ENCODE assay signal across 7 cellular contexts in genomic region chr6:30727920-30728605, GRCh38. TPM values are rescaled to one million over a fixed set of nuclear protein-coding genes. Genes with fewer than 3 reads are reported as not detected.
A peak's percentile ranks its signal among the peaks of the same experiment; 100 is the strongest.
DNase-seq lines count a peak whose midpoint lies in the region; ATAC-seq, FAIRE-seq and TF ChIP-seq lines count a peak whose summit lies in the region.

No MANE protein-coding gene starts in this region.

- H3K9me1 ChIP-seq in K562 (ENCODE audit: control insufficient read depth, insufficient read depth, low read length) = peaks cover 4% of the 10 kb centered on the region

- peak; percentile 3 for TF ChIP-seq CTCF in D721Med (IDR thresholded peaks at IDR 0.05; ENCODE audit: insufficient read depth, missing control alignments)
- TF ChIP-seq CTCF in K562 (IDR thresholded peaks at IDR 0.05 in 2 of 3, conservative IDR thresholded peaks at IDR 0.05 in 1 of 3; ENCODE audit: insufficient read depth in 2 of 3, low read depth in 1 of 3, low read length in 3 of 3) = peak in 2 of 3 experiments; percentile 25 to 33; a peak in 3 of 6 replicates
- TF ChIP-seq CTCF in neutrophil (IDR thresholded peaks at IDR 0.05) = no peak
- TF ChIP-seq CTCF in upper lobe of left lung (IDR thresholded peaks at IDR 0.05) = no peak

- no TSS peak for BruUV-seq in K562 (replicated peaks; lab: Mats Ljungman, UMichigan)

- TF ChIP-seq POLR2A in K562 (conservative IDR thresholded peaks at IDR 0.05) = no peak
- TF ChIP-seq POLR2A in upper lobe of left lung (IDR thresholded peaks at IDR 0.05) = no peak

- POLR2A ChIA-PET in K562 (lab: Yijun Ruan, JAX) = interaction anchor here (0.6 to 6.1 kb wide), 10 partner anchors 8 to 352 kb away, joined by 3 to 50 read pairs (median 4); partner anchors contain the start of genes MDC1 and TUBB

- in situ Hi-C loops in K562 (cut with MboI) = loop anchor here (10.0 kb wide), 1 partner anchor 53 kb away; the partner anchor contains the start of gene DHX16

- no peak overlapping the region for H3K9ac ChIP-seq in K562 (ENCODE audit: insufficient read depth in 1 of 2, low read depth in 2 of 2, low read length in 2 of 2)

- no peak for ATAC-seq in K562
- no peak for ATAC-seq in upper lobe of left lung (ENCODE audit: low FRiP score in 2 of 2)

- TF ChIP-seq RAD21 in K562 (CRISPR knock-in tag; conservative IDR thresholded peaks at IDR 0.05 in 1 of 2, IDR thresholded peaks at IDR 0.05 in 1 of 2) = peak in 1 of 2 experiments; percentile 23; a peak in 1 of 4 replicates

- H3K4me1 ChIP-seq in K562 (replicated peaks in 1 of 2; ENCODE audit: control insufficient read depth in 2 of 2, insufficient read depth in 2 of 2, low read length in 2 of 2) = peaks cover 7 to 18% of the 10 kb centered on the region in 2 experiments; a peak in 4 of 5 replicates
- peaks cover 15 to 20% of the 10 kb centered on the region in 2 experiments for H3K4me1 ChIP-seq in neutrophil (ENCODE audit: control insufficient read depth in 1 of 2, insufficient read depth in 1 of 2, low read depth in 1 of 2, low read length in 1 of 2)
- H3K4me1 ChIP-seq in upper lobe of left lung = peaks cover 10 to 42% (median 25%) of the 10 kb centered on the region in 4 donors

- H3K36me3 ChIP-seq in K562 (ENCODE audit: control insufficient read depth, insufficient read depth, low read length) (peaks cover 81% of the 10 kb centered on the region), neutrophil (peaks cover 100% of the 10 kb centered on the region), upper lobe of left lung (peaks cover 42 to 98% (median 80%) of the 10 kb centered on the region in 4 donors)

- CTCF ChIA-PET in K562 (lab: Yijun Ruan, JAX; ENCODE audit: low intra/inter-chr PET ratio) = interaction anchor here (0.6 kb wide), 1 partner anchor 175 kb away, joined by 4 read pairs; no protein-coding TSS in a partner anchor

- no peak overlapping the region for H3K4me2 ChIP-seq in K562 (ENCODE audit: insufficient read depth, low read length)

- no peak for TF ChIP-seq EP300 in K562 (IDR thresholded peaks at IDR 0.05; ENCODE audit: low read length)
- no peak for TF ChIP-seq EP300 in upper lobe of left lung (IDR thresholded peaks at IDR 0.05)

- no peak for DNase-seq in D721Med (ENCODE audit: insufficient read length, low spot score)
- peak; percentile 60 for DNase-seq in M059J (ENCODE audit: low read depth)
- peak in 1 of 4 experiments; percentile 31 for DNase-seq in K562 (ENCODE audit: extremely low read depth in 1 of 4, low spot score in 3 of 4)
- DNase-seq in upper lobe of left lung = no peak
- no peak for DNase-seq in stimulated activated CD4-positive, alpha-beta T cell treated with anti-CD3 and anti-CD28 coated beads, Interleukin-4, amount 100 ng/mL, for 24 hours
- DNase-seq in hypothalamus (lab: John Stamatoyannopoulos, UW) = no peak

- H3K9me3 ChIP-seq in K562 (replicated peaks; ENCODE audit: control insufficient read depth, insufficient read depth, low read depth, low read length) = no peaks in the 10 kb centered on the region
- no peaks in the 10 kb centered on the region for H3K9me3 ChIP-seq in neutrophil
- no peaks in the 10 kb centered on the region for H3K9me3 ChIP-seq in upper lobe of left lung

- no peak overlapping the region for H3K4me3 ChIP-seq in K562
- H3K4me3 ChIP-seq in neutrophil (ENCODE audit: low read depth in 1 of 2, low read length in 1 of 2) = no peak overlapping the region
- no peak overlapping the region for H3K4me3 ChIP-seq in upper lobe of left lung

- no peak for FAIRE-seq in D721Med (lab: Jason Lieb, UNC)
- FAIRE-seq in K562 (lab: Jason Lieb, UNC) = no peak

- peaks cover 29% of the 10 kb centered on the region for H3K79me2 ChIP-seq in K562 (ENCODE audit: control insufficient read depth, insufficient read depth, low read length)

- H3K27ac ChIP-seq in K562 (ENCODE audit: extremely low read depth, low read depth, low read length) (no peak overlapping the region), neutrophil (peak overlapping the region; percentile 97), upper lobe of left lung (peak overlapping the region in 2 of 4 donors; percentile 11 to 22)

- intact Hi-C loops in K562 (cut with micrococcal nuclease) = no loop called here

- H4K20me1 ChIP-seq in K562 (replicated peaks; ENCODE audit: control insufficient read depth, insufficient read depth, low read length) = peaks cover 31% of the 10 kb centered on the region

- H3K27me3 ChIP-seq in K562 (ENCODE audit: control insufficient read depth in 2 of 2, insufficient read depth in 2 of 2, low read length in 2 of 2) (no peaks in the 10 kb centered on the region), neutrophil (no peaks in the 10 kb centered on the region), upper lobe of left lung (no peaks in the 10 kb centered on the region)

- 71% methylated on average over 9 of the region's 9 CpGs for WGBS in K562 (ENCODE audit: insufficient coverage, low coverage, missing lambda C conversion rate)
- WGBS in upper lobe of left lung, 2 donors = 76 to 78% methylated on average over 8 to 9 of the region's 9 CpGs

- no peak overlapping the region for H2AFZ ChIP-seq in K562 (ENCODE audit: low read depth, low read length)

RNA-seq across cellular contexts. Expression of gene TUBB, which starts 7.9 kb away (rescaled TPM):
- total RNA-seq in M059J (2014; rRNA removed; shearing (Covaris generic)) = 1,768 and 1,968 TPM in 2 replicates
- 127 and 264 TPM in 2 replicates for total RNA-seq in K562 (2011; cell fraction: chromatin; rRNA removed; ENCODE audit: low replicate concordance)
- total RNA-seq in K562 (2011; cell fraction: nucleolus; rRNA removed) = 272 and 276 TPM in 2 replicates
- 270 and 313 TPM in 2 replicates for total RNA-seq in K562 (2011; cell fraction: nucleoplasm; rRNA removed)
- total RNA-seq in K562 (2014; rRNA removed) = 1,062 and 1,409 TPM in 2 replicates
- total RNA-seq in K562 (2014; rRNA removed; fragmentation: Illumina TruSeq; extraction: Trizol) = 863 and 971 TPM in 2 replicates
- 1,443 and 1,478 TPM in 2 replicates for total RNA-seq in K562 (2015; rRNA removed; fragmentation: Illumina TruSeq; extraction: Trizol)
- total RNA-seq in K562 (2021) = 1,495 and 1,529 TPM in 2 replicates
- polyA plus RNA-seq in K562 (2011; rRNA removed) = 2,369 and 2,705 TPM in 2 replicates
- 2,776 and 3,265 TPM in 2 replicates for polyA plus RNA-seq in K562 (2011; cell fraction: cytosol; rRNA removed)
- 619 and 708 TPM in 2 replicates for polyA plus RNA-seq in K562 (2011; cell fraction: nucleus; rRNA removed)
- polyA plus RNA-seq in K562 (2012) = 1,523 and 1,878 TPM in 2 replicates
- polyA plus RNA-seq in K562 (2014; fragmentation: Illumina TruSeq; extraction: Trizol) = 2,541 and 2,870 TPM in 2 replicates
- 1,000 to 10,000 TPM; 1,106 to 1,864 TPM for polyA plus RNA-seq in K562 (2014; fragmentation: Nextera tagmentation; extraction: Ambion mirVana)
- 1,462 and 1,903 TPM in 2 replicates for polyA plus RNA-seq in K562 (2014; rRNA removed)
- 1,764 and 2,070 TPM in 2 replicates for polyA minus RNA-seq in K562 (2011; rRNA and poly(A)+ RNA removed)
- 880 and 960 TPM in 2 replicates for polyA minus RNA-seq in K562 (2011; cell fraction: cytosol; rRNA and poly(A)+ RNA removed)
- polyA minus RNA-seq in K562 (2011; cell fraction: nucleus; rRNA and poly(A)+ RNA removed) = 140 and 261 TPM in 2 replicates
- 100 to 1,000 TPM in 4 of 6 donors, 10 to 100 TPM in 2; 71.2 to 347 (median 149) TPM for total RNA-seq in upper lobe of left lung

RNA-seq across cellular contexts. Expression of gene MDC1, which starts 11.0 kb away (rescaled TPM):
- total RNA-seq in M059J (2014; rRNA removed; shearing (Covaris generic)) = 9.9 and 10.9 TPM in 2 replicates
- 79.5 and 80.7 TPM in 2 replicates for total RNA-seq in K562 (2011; cell fraction: chromatin; rRNA removed; ENCODE audit: low replicate concordance)
- 47.5 and 50.5 TPM in 2 replicates for total RNA-seq in K562 (2011; cell fraction: nucleolus; rRNA removed)
- 62.0 and 85.1 TPM in 2 replicates for total RNA-seq in K562 (2011; cell fraction: nucleoplasm; rRNA removed)
- total RNA-seq in K562 (2014; rRNA removed) = 15.7 and 24.3 TPM in 2 replicates
- 20.0 and 25.5 TPM in 2 replicates for total RNA-seq in K562 (2014; rRNA removed; fragmentation: Illumina TruSeq; extraction: Trizol)
- total RNA-seq in K562 (2015; rRNA removed; fragmentation: Illumina TruSeq; extraction: Trizol) = 15.6 and 18.2 TPM in 2 replicates
- total RNA-seq in K562 (2021) = 96.8 and 114 TPM in 2 replicates
- polyA plus RNA-seq in K562 (2011; rRNA removed) = 21.5 and 55.8 TPM in 2 replicates
- polyA plus RNA-seq in K562 (2011; cell fraction: cytosol; rRNA removed) = 28.0 and 35.1 TPM in 2 replicates
- 105 and 141 TPM in 2 replicates for polyA plus RNA-seq in K562 (2011; cell fraction: nucleus; rRNA removed)
- 68.1 and 105 TPM in 2 replicates for polyA plus RNA-seq in K562 (2012)
- 72.9 and 95.4 TPM in 2 replicates for polyA plus RNA-seq in K562 (2014; fragmentation: Illumina TruSeq; extraction: Trizol)
- 1 to 10 TPM; 8.2 to 8.8 TPM for polyA plus RNA-seq in K562 (2014; fragmentation: Nextera tagmentation; extraction: Ambion mirVana)
- polyA plus RNA-seq in K562 (2014; rRNA removed) = 31.3 and 35.0 TPM in 2 replicates
- polyA minus RNA-seq in K562 (2011; rRNA and poly(A)+ RNA removed) = 24.0 and 34.6 TPM in 2 replicates
- 56.9 and 94.9 TPM in 2 replicates for polyA minus RNA-seq in K562 (2011; cell fraction: cytosol; rRNA and poly(A)+ RNA removed)
- 16.4 and 27.8 TPM in 2 replicates for polyA minus RNA-seq in K562 (2011; cell fraction: nucleus; rRNA and poly(A)+ RNA removed)
- 10 to 100 TPM; 13.5 to 33.5 (median 24.2) TPM for total RNA-seq in upper lobe of left lung

RNA-seq across cellular contexts. Expression of gene FLOT1, which starts 14.4 kb away (rescaled TPM):
- total RNA-seq in M059J (2014; rRNA removed; shearing (Covaris generic)) = 194 and 244 TPM in 2 replicates
- total RNA-seq in K562 (2011; cell fraction: chromatin; rRNA removed; ENCODE audit: low replicate concordance) = 164 and 277 TPM in 2 replicates
- 152 and 165 TPM in 2 replicates for total RNA-seq in K562 (2011; cell fraction: nucleolus; rRNA removed)
- total RNA-seq in K562 (2011; cell fraction: nucleoplasm; rRNA removed) = 155 and 194 TPM in 2 replicates
- 118 and 131 TPM in 2 replicates for total RNA-seq in K562 (2014; rRNA removed)
- 84.7 and 84.8 TPM in 2 replicates for total RNA-seq in K562 (2014; rRNA removed; fragmentation: Illumina TruSeq; extraction: Trizol)
- 101 and 102 TPM in 2 replicates for total RNA-seq in K562 (2015; rRNA removed; fragmentation: Illumina TruSeq; extraction: Trizol)
- total RNA-seq in K562 (2021) = 124 and 127 TPM in 2 replicates
- polyA plus RNA-seq in K562 (2011; rRNA removed) = 131 and 154 TPM in 2 replicates
- 144 and 149 TPM in 2 replicates for polyA plus RNA-seq in K562 (2011; cell fraction: cytosol; rRNA removed)
- 209 and 233 TPM in 2 replicates for polyA plus RNA-seq in K562 (2011; cell fraction: nucleus; rRNA removed)
- polyA plus RNA-seq in K562 (2012) = 135 and 272 TPM in 2 replicates
- polyA plus RNA-seq in K562 (2014; fragmentation: Illumina TruSeq; extraction: Trizol) = 138 and 144 TPM in 2 replicates
- 10 to 100 TPM; 11.7 to 12.0 TPM for polyA plus RNA-seq in K562 (2014; fragmentation: Nextera tagmentation; extraction: Ambion mirVana)
- polyA plus RNA-seq in K562 (2014; rRNA removed) = 149 and 174 TPM in 2 replicates
- 122 and 132 TPM in 2 replicates for polyA minus RNA-seq in K562 (2011; rRNA and poly(A)+ RNA removed)
- polyA minus RNA-seq in K562 (2011; cell fraction: cytosol; rRNA and poly(A)+ RNA removed) = 72.2 and 76.2 TPM in 2 replicates
- polyA minus RNA-seq in K562 (2011; cell fraction: nucleus; rRNA and poly(A)+ RNA removed) = 38.5 and 58.5 TPM in 2 replicates
- total RNA-seq in upper lobe of left lung = 100 to 1,000 TPM; 133 to 212 (median 143) TPM

RNA-seq across cellular contexts. Expression of gene IER3, which starts 16.3 kb away (rescaled TPM):
- total RNA-seq in M059J (2014; rRNA removed; shearing (Covaris generic)) = 348 and 388 TPM in 2 replicates
- 15.2 and 21.4 TPM in 2 replicates for total RNA-seq in K562 (2011; cell fraction: chromatin; rRNA removed; ENCODE audit: low replicate concordance)
- 22.4 and 29.0 TPM in 2 replicates for total RNA-seq in K562 (2011; cell fraction: nucleolus; rRNA removed)
- 21.0 and 27.1 TPM in 2 replicates for total RNA-seq in K562 (2011; cell fraction: nucleoplasm; rRNA removed)
- total RNA-seq in K562 (2014; rRNA removed) = 18.7 and 24.7 TPM in 2 replicates
- 8.0 and 8.2 TPM in 2 replicates for total RNA-seq in K562 (2014; rRNA removed; fragmentation: Illumina TruSeq; extraction: Trizol)
- 13.0 and 15.1 TPM in 2 replicates for total RNA-seq in K562 (2015; rRNA removed; fragmentation: Illumina TruSeq; extraction: Trizol)
- total RNA-seq in K562 (2021) = 23.4 and 24.1 TPM in 2 replicates
- 8.8 and 11.5 TPM in 2 replicates for polyA plus RNA-seq in K562 (2011; rRNA removed)
- polyA plus RNA-seq in K562 (2011; cell fraction: cytosol; rRNA removed) = 9.9 and 20.6 TPM in 2 replicates
- polyA plus RNA-seq in K562 (2011; cell fraction: nucleus; rRNA removed) = 25.7 and 32.6 TPM in 2 replicates
- polyA plus RNA-seq in K562 (2012) = 30.7 and 77.8 TPM in 2 replicates
- 11.4 and 12.5 TPM in 2 replicates for polyA plus RNA-seq in K562 (2014; fragmentation: Illumina TruSeq; extraction: Trizol)
- polyA plus RNA-seq in K562 (2014; fragmentation: Nextera tagmentation; extraction: Ambion mirVana) = 1 to 10 TPM; 1.5 to 1.7 TPM
- 26.0 and 30.0 TPM in 2 replicates for polyA plus RNA-seq in K562 (2014; rRNA removed)
- 3.8 and 6.5 TPM in 2 replicates for polyA minus RNA-seq in K562 (2011; rRNA and poly(A)+ RNA removed)
- 5.3 and 6.8 TPM in 2 replicates for polyA minus RNA-seq in K562 (2011; cell fraction: cytosol; rRNA and poly(A)+ RNA removed)
- 9.7 and 12.9 TPM in 2 replicates for polyA minus RNA-seq in K562 (2011; cell fraction: nucleus; rRNA and poly(A)+ RNA removed)
- 10 to 100 TPM in 4 of 6 donors, 1 to 10 TPM in 2; 4.2 to 61.1 (median 19.8) TPM for total RNA-seq in upper lobe of left lung

RNA-seq across cellular contexts. Expression of gene NRM, which starts 37.3 kb away (rescaled TPM):
- 36.3 and 38.2 TPM in 2 replicates for total RNA-seq in M059J (2014; rRNA removed; shearing (Covaris generic))
- 17.1 and 42.3 TPM in 2 replicates for total RNA-seq in K562 (2011; cell fraction: chromatin; rRNA removed; ENCODE audit: low replicate concordance)
- 41.3 and 48.0 TPM in 2 replicates for total RNA-seq in K562 (2011; cell fraction: nucleolus; rRNA removed)
- 51.0 and 61.6 TPM in 2 replicates for total RNA-seq in K562 (2011; cell fraction: nucleoplasm; rRNA removed)
- total RNA-seq in K562 (2014; rRNA removed) = 9.7 and 12.4 TPM in 2 replicates
- total RNA-seq in K562 (2014; rRNA removed; fragmentation: Illumina TruSeq; extraction: Trizol) = 10.6 and 14.4 TPM in 2 replicates
- 17.4 and 18.1 TPM in 2 replicates for total RNA-seq in K562 (2015; rRNA removed; fragmentation: Illumina TruSeq; extraction: Trizol)
- 32.9 and 35.7 TPM in 2 replicates for total RNA-seq in K562 (2021)
- 12.6 and 22.9 TPM in 2 replicates for polyA plus RNA-seq in K562 (2011; rRNA removed)
- 26.4 and 41.5 TPM in 2 replicates for polyA plus RNA-seq in K562 (2011; cell fraction: cytosol; rRNA removed)
- 28.3 and 48.5 TPM in 2 replicates for polyA plus RNA-seq in K562 (2011; cell fraction: nucleus; rRNA removed)
- 45.0 and 59.0 TPM in 2 replicates for polyA plus RNA-seq in K562 (2012)
- 57.9 and 58.2 TPM in 2 replicates for polyA plus RNA-seq in K562 (2014; fragmentation: Illumina TruSeq; extraction: Trizol)
- 10 to 100 TPM; 16.1 to 18.6 TPM for polyA plus RNA-seq in K562 (2014; fragmentation: Nextera tagmentation; extraction: Ambion mirVana)
- 19.4 and 22.5 TPM in 2 replicates for polyA plus RNA-seq in K562 (2014; rRNA removed)
- 14.4 and 15.0 TPM in 2 replicates for polyA minus RNA-seq in K562 (2011; rRNA and poly(A)+ RNA removed)
- polyA minus RNA-seq in K562 (2011; cell fraction: cytosol; rRNA and poly(A)+ RNA removed) = 19.7 and 29.2 TPM in 2 replicates
- polyA minus RNA-seq in K562 (2011; cell fraction: nucleus; rRNA and poly(A)+ RNA removed) = 12.0 and 14.7 TPM in 2 replicates
- 10 to 100 TPM in 1 of 6 donors, 1 to 10 TPM in 5; 3.3 to 13.4 (median 7.2) TPM for total RNA-seq in upper lobe of left lung

Comparison
In these comparisons a context has a peak if more than half of its experiments do, and no peak if none do; other contexts are left out.
1. CTCF ChIP-seq: peak in D721Med (single experiment) and K562 (2 of 3); none in neutrophil (single experiment) and upper lobe of left lung (0 of 6).